27 cellular contexts compared by ENCODE assay signal in the genomic region with DNA sequence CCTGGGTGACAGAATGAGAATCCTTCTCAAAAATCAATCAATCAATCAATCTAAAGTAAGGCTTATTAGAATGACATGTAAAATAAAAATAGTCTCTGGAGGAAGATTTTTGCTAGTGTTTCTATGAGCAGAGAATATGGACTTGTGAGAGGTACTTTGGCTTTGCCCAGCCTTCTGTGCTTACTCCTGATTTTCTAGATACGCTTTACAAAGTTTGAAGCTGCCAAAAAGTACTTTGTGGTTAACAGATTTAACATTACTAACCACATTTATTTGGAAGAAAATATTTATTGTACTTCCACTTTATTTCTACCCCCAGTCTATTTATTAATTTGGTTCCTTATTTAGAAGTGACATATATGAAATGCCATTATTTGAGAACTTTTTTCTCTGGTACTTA.
"Had no signal": no experiment of that assay in that cellular context is flagged by ENCODE, and none has a peak within 500 bp of the region (broad histone marks: within the 10 kb centered on the region; RNA-seq: fewer than 3 reads in every experiment).

No MANE protein-coding gene starts in this region.

- H3K9me3 ChIP-seq: esophagus squamous epithelium, heart left ventricle, neutrophil, right lobe of liver, thyroid gland, upper lobe of right lung had no signal

- H3K4me1 ChIP-seq: esophagus squamous epithelium, parathyroid adenoma, thyroid gland, upper lobe of right lung had no signal

- H3K4me3 Mint-ChIP-seq: activated B cell treated with CpG ODN at 0.5 μM for 24 hours; activated CD4-positive, alpha-beta T cell treated with anti-CD3 and anti-CD28 coated beads for 36 hours; activated naive CD4-positive, alpha-beta T cell treated with anti-CD3 and anti-CD28 coated beads for 36 hours; activated naive CD8-positive, alpha-beta T cell treated with anti-CD3 and anti-CD28 coated beads, Interleukin-2, amount 50 U/mL, for 24 hours; endodermal cell; nephron had no signal

- H3K4me3 ChIP-seq: coronary artery, esophagus squamous epithelium, heart left ventricle, right lobe of liver, smooth muscle cell, thyroid gland, upper lobe of right lung had no signal

- DNase-seq: activated B cell treated with CpG ODN at 0.5 μM for 24 hours; activated CD4-positive, alpha-beta T cell treated with anti-CD3 and anti-CD28 coated beads for 36 hours; activated CD4-positive, alpha-beta T cell treated with anti-CD3 and anti-CD28 coated beads, Interleukin-2, amount 50 U/mL, for 4 hours; activated CD8-positive, alpha-beta memory T cell treated with anti-CD3 and anti-CD28 coated beads, Interleukin-2, amount 50 U/mL, for 48 hours; activated effector memory CD4-positive, alpha-beta T cell treated with Interleukin-2 at 50 U/mL for 16 hours; activated naive CD4-positive, alpha-beta T cell treated with anti-CD3 and anti-CD28 coated beads for 36 hours; activated naive CD8-positive, alpha-beta T cell treated with anti-CD3 and anti-CD28 coated beads, Interleukin-2, amount 50 U/mL, for 24 hours; activated T-cell treated with anti-CD3 and anti-CD28 coated beads, Interleukin-2, amount 50 U/mL, for 48 hours; anterior cingulate cortex; endodermal cell; esophagus squamous epithelium; heart left ventricle; islet precursor cell; left cardiac atrium; right lobe of liver; stimulated activated CD4-positive, alpha-beta T cell treated with anti-CD3 and anti-CD28 coated beads, Interleukin-15, amount 100 ng/mL, for 24 hours; stimulated activated naive CD4-positive, alpha-beta T cell treated with Interleukin-2 at 50 U/mL for 16 hours; substantia nigra; SW 1271; T-helper 17 cell; thyroid gland; upper lobe of right lung had no signal

- H3K27ac ChIP-seq: coronary artery, esophagus squamous epithelium, heart left ventricle, neutrophil, parathyroid adenoma, right lobe of liver, thyroid gland, upper lobe of right lung had no signal

- H3K27ac Mint-ChIP-seq: activated B cell treated with CpG ODN at 0.5 μM for 24 hours; activated CD4-positive, alpha-beta T cell treated with anti-CD3 and anti-CD28 coated beads for 36 hours; activated naive CD4-positive, alpha-beta T cell treated with anti-CD3 and anti-CD28 coated beads for 36 hours; activated naive CD8-positive, alpha-beta T cell treated with anti-CD3 and anti-CD28 coated beads, Interleukin-2, amount 50 U/mL, for 24 hours; endodermal cell; nephron had no signal

- H3K9me3 Mint-ChIP-seq: activated B cell treated with CpG ODN at 0.5 μM for 24 hours; activated naive CD4-positive, alpha-beta T cell treated with anti-CD3 and anti-CD28 coated beads for 36 hours; activated naive CD8-positive, alpha-beta T cell treated with anti-CD3 and anti-CD28 coated beads, Interleukin-2, amount 50 U/mL, for 24 hours; endodermal cell; nephron had no signal

- H3K4me1 Mint-ChIP-seq: endodermal cell, nephron had no signal

- ATAC-seq: activated naive CD8-positive, alpha-beta T cell treated with anti-CD3 and anti-CD28 coated beads, Interleukin-2, amount 50 U/mL, for 24 hours; heart left ventricle; left cardiac atrium; right lobe of liver; T-helper 17 cell; upper lobe of right lung had no signal

- H3K27me3 Mint-ChIP-seq: activated B cell treated with CpG ODN at 0.5 μM for 24 hours; activated CD4-positive, alpha-beta T cell treated with anti-CD3 and anti-CD28 coated beads for 36 hours; activated naive CD8-positive, alpha-beta T cell treated with anti-CD3 and anti-CD28 coated beads, Interleukin-2, amount 50 U/mL, for 24 hours; T-helper 17 cell had no signal

- H3K27me3 ChIP-seq: esophagus squamous epithelium, heart left ventricle, neutrophil, right lobe of liver, thyroid gland, upper lobe of right lung had no signal
